ENCODE assay signal across 1 cellular context in the genomic region with DNA sequence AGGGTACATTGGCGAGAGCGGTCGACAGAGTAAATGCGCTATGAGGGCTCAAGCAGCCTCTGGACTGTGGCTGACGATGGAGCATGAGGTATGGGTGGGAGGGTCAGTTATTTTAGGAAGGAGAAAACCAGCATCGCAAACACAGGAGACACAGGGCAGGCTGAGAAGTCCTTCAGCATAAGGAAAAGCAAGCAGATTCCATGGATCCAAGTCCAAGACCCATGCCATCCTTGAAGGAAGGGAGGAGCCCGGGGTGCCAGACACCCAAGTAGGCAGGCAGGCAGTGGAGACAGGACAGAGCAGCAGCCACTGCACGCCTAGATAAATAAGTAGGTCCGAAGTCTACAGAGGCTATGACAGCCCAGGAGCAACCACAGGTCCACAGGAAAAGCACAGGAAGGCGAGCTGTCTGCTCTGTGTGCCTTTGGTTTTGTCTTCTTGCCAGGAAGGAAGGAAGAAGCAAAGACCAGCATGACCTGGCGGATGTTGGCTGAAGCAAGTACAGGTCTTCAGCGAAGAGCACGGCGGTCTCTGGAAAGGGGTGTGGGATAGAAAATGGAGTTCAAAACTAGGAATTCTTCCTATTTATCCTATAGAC.
A peak's percentile ranks its signal among the peaks of the same experiment; 100 is the strongest.
TF ChIP-seq lines count a peak whose summit lies in the region.

No MANE protein-coding gene starts in this region.

TF ChIP-seq in HepG2, 621 proteins besides CTCF, POLR2A, EP300 and RAD21 (continued from another document and continues in another):
- TF ChIP-seq NFAT5 (CRISPR knock-in tag; IDR thresholded peaks at IDR 0.05), result no peak
- TF ChIP-seq, protein P1, sequence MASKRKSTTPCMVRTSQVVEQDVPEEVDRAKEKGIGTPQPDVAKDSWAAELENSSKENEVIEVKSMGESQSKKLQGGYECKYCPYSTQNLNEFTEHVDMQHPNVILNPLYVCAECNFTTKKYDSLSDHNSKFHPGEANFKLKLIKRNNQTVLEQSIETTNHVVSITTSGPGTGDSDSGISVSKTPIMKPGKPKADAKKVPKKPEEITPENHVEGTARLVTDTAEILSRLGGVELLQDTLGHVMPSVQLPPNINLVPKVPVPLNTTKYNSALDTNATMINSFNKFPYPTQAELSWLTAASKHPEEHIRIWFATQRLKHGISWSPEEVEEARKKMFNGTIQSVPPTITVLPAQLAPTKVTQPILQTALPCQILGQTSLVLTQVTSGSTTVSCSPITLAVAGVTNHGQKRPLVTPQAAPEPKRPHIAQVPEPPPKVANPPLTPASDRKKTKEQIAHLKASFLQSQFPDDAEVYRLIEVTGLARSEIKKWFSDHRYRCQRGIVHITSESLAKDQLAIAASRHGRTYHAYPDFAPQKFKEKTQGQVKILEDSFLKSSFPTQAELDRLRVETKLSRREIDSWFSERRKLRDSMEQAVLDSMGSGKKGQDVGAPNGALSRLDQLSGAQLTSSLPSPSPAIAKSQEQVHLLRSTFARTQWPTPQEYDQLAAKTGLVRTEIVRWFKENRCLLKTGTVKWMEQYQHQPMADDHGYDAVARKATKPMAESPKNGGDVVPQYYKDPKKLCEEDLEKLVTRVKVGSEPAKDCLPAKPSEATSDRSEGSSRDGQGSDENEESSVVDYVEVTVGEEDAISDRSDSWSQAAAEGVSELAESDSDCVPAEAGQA (IDR thresholded peaks at IDR 0.05; ENCODE audit: low read depth), result no peak
- TF ChIP-seq, protein P1 (CRISPR knock-in tag; IDR thresholded peaks at IDR 0.05; ENCODE audit: borderline replicate concordance), result no peak
- TF ChIP-seq, protein P2, sequence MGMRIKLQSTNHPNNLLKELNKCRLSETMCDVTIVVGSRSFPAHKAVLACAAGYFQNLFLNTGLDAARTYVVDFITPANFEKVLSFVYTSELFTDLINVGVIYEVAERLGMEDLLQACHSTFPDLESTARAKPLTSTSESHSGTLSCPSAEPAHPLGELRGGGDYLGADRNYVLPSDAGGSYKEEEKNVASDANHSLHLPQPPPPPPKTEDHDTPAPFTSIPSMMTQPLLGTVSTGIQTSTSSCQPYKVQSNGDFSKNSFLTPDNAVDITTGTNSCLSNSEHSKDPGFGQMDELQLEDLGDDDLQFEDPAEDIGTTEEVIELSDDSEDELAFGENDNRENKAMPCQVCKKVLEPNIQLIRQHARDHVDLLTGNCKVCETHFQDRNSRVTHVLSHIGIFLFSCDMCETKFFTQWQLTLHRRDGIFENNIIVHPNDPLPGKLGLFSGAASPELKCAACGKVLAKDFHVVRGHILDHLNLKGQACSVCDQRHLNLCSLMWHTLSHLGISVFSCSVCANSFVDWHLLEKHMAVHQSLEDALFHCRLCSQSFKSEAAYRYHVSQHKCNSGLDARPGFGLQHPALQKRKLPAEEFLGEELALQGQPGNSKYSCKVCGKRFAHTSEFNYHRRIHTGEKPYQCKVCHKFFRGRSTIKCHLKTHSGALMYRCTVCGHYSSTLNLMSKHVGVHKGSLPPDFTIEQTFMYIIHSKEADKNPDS (CRISPR knock-in tag; IDR thresholded peaks at IDR 0.05), result no peak
- TF ChIP-seq MEIS2 (CRISPR knock-in tag; IDR thresholded peaks at IDR 0.05), result peak; percentile 89
- peak; percentile 67 for TF ChIP-seq TEAD3 (CRISPR knock-in tag; optimal IDR thresholded peaks at IDR 0.05; ENCODE audit: borderline replicate concordance)
- peak; percentile 53 for TF ChIP-seq BHLHE40 (IDR thresholded peaks at IDR 0.05; ENCODE audit: low read length)
- peak; percentile 79 for TF ChIP-seq FOXA3 (CRISPR knock-in tag; IDR thresholded peaks at IDR 0.05)
- no peak for TF ChIP-seq ATF6 (CRISPR knock-in tag; conservative IDR thresholded peaks at IDR 0.05)
- TF ChIP-seq, protein P3, sequence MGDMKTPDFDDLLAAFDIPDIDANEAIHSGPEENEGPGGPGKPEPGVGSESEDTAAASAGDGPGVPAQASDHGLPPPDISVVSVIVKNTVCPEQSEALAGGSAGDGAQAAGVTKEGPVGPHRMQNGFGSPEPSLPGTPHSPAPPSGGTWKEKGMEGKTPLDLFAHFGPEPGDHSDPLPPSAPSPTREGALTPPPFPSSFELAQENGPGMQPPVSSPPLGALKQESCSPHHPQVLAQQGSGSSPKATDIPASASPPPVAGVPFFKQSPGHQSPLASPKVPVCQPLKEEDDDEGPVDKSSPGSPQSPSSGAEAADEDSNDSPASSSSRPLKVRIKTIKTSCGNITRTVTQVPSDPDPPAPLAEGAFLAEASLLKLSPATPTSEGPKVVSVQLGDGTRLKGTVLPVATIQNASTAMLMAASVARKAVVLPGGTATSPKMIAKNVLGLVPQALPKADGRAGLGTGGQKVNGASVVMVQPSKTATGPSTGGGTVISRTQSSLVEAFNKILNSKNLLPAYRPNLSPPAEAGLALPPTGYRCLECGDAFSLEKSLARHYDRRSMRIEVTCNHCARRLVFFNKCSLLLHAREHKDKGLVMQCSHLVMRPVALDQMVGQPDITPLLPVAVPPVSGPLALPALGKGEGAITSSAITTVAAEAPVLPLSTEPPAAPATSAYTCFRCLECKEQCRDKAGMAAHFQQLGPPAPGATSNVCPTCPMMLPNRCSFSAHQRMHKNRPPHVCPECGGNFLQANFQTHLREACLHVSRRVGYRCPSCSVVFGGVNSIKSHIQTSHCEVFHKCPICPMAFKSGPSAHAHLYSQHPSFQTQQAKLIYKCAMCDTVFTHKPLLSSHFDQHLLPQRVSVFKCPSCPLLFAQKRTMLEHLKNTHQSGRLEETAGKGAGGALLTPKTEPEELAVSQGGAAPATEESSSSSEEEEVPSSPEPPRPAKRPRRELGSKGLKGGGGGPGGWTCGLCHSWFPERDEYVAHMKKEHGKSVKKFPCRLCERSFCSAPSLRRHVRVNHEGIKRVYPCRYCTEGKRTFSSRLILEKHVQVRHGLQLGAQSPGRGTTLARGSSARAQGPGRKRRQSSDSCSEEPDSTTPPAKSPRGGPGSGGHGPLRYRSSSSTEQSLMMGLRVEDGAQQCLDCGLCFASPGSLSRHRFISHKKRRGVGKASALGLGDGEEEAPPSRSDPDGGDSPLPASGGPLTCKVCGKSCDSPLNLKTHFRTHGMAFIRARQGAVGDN (CRISPR knock-in tag; IDR thresholded peaks at IDR 0.05), result peak; percentile 91
- peak; percentile 34; the same call in 1 of the 2 replicates for TF ChIP-seq FOXJ3 (CRISPR knock-in tag; IDR thresholded peaks at IDR 0.05; ENCODE audit: borderline replicate concordance)
- TF ChIP-seq, protein P4, sequence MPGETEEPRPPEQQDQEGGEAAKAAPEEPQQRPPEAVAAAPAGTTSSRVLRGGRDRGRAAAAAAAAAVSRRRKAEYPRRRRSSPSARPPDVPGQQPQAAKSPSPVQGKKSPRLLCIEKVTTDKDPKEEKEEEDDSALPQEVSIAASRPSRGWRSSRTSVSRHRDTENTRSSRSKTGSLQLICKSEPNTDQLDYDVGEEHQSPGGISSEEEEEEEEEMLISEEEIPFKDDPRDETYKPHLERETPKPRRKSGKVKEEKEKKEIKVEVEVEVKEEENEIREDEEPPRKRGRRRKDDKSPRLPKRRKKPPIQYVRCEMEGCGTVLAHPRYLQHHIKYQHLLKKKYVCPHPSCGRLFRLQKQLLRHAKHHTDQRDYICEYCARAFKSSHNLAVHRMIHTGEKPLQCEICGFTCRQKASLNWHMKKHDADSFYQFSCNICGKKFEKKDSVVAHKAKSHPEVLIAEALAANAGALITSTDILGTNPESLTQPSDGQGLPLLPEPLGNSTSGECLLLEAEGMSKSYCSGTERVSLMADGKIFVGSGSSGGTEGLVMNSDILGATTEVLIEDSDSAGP (CRISPR knock-in tag; IDR thresholded peaks at IDR 0.05; ENCODE audit: borderline replicate concordance), result peak; percentile 11; the same call in 1 of the 2 replicates
- TF ChIP-seq ZNF614 (CRISPR knock-in tag; IDR thresholded peaks at IDR 0.05; ENCODE audit: borderline replicate concordance), result peak; percentile 42; the same call in 1 of the 2 replicates
- TF ChIP-seq FOSL2 (CRISPR knock-in tag; IDR thresholded peaks at IDR 0.05), result peak; percentile 44; the same call in 1 of the 2 replicates
- TF ChIP-seq ZNF549 (CRISPR knock-in tag; IDR thresholded peaks at IDR 0.05), result no peak
- no peak for TF ChIP-seq ZNF180 (CRISPR knock-in tag; IDR thresholded peaks at IDR 0.05; ENCODE audit: borderline replicate concordance, low read depth)
- TF ChIP-seq AHR (CRISPR knock-in tag; IDR thresholded peaks at IDR 0.05), result no peak
- TF ChIP-seq NCOA2 (CRISPR knock-in tag; IDR thresholded peaks at IDR 0.05), result peak; percentile 71
- no peak for TF ChIP-seq ZNF607 (CRISPR knock-in tag; IDR thresholded peaks at IDR 0.05; ENCODE audit: borderline replicate concordance)
- TF ChIP-seq FIP1L1 (IDR thresholded peaks at IDR 0.05; ENCODE audit: borderline replicate concordance, insufficient read depth, low read depth, low read length), result no peak
- no peak for TF ChIP-seq NFE2 (CRISPR knock-in tag; IDR thresholded peaks at IDR 0.05)
